ENCODE assay signal across 16 cellular contexts in genomic region chr1:198491028-198491427, GRCh38. TPM values are rescaled to one million over a fixed set of nuclear protein-coding genes. Genes with fewer than 3 reads are reported as not detected.
DNase-seq lines count a peak whose midpoint lies in the region; ATAC-seq and TF ChIP-seq lines count a peak whose summit lies in the region.
"Had no signal": no experiment of that assay in that cellular context is flagged by ENCODE, and none has a peak within 500 bp of the region (broad histone marks: within the 10 kb centered on the region; RNA-seq: fewer than 3 reads in every experiment).

No MANE protein-coding gene starts in this region.

- POLR2A ChIA-PET in IMR-90 (lab: Charles Lee; ENCODE audit: unreplicated experiment): no interaction called here

- intact Hi-C loops in IMR-90 (cut with micrococcal nuclease): no loop called here

- H3K36me3 ChIP-seq in IMR-90 (ENCODE audit: control insufficient read depth, insufficient read depth, low read length): no peaks in the 10 kb centered on the region
- H3K36me3 ChIP-seq in neuronal stem cell (replicated peaks in 1 of 2; ENCODE audit: control insufficient read depth in 2 of 2, insufficient read depth in 2 of 2, low read length in 2 of 2): no peaks in the 10 kb centered on the region
- no peaks in the 10 kb centered on the region for H3K36me3 ChIP-seq in mesenchymal stem cell (ENCODE audit: control insufficient read depth in 1 of 2, insufficient read depth in 2 of 2, low read depth in 1 of 2, low read length in 2 of 2)
- H3K36me3 ChIP-seq: SJCRH30 had no signal

- peak overlapping the region in 1 of 2 experiments; percentile 48; a peak in 2 of 4 replicates for H4K8ac ChIP-seq in IMR-90 (ENCODE audit: low read depth in 2 of 2, low read length in 2 of 2)
- H4K8ac ChIP-seq in neuronal stem cell (ENCODE audit: low read depth, low read length): no peak overlapping the region
- H4K8ac ChIP-seq in mesenchymal stem cell (ENCODE audit: low read length): no peak overlapping the region

- peak overlapping the region; percentile 89 for H3K27ac Mint-ChIP-seq in endothelial cell (ENCODE audit: unreplicated experiment)

- no peak for TF ChIP-seq POLR2A in IMR-90 (IDR thresholded peaks at IDR 0.05; ENCODE audit: low read depth, low read length)

- H3K14ac ChIP-seq in IMR-90 (replicated peaks; ENCODE audit: low read depth, low read length): peak overlapping the region; percentile 16; the same call in 1 of the 2 replicates
- H3K14ac ChIP-seq in neuronal stem cell (ENCODE audit: low read length): no peak overlapping the region
- no peak overlapping the region for H3K14ac ChIP-seq in mesenchymal stem cell (ENCODE audit: low read length in 2 of 2)

- H2BK12ac ChIP-seq in neuronal stem cell (ENCODE audit: low read length): no peak overlapping the region
- H2BK12ac ChIP-seq in mesenchymal stem cell (ENCODE audit: low read length in 2 of 2): no peak overlapping the region

- peak overlapping the region; percentile 63; the same call in 1 of the 2 replicates for H4K5ac ChIP-seq in IMR-90 (ENCODE audit: low read depth, low read length)

- dilution Hi-C loops in IMR-90 (cut with HindIII; ENCODE audit: low sequenced_read_pairs, unreplicated experiment): no loop called here

- H3K4me3 ChIP-seq in IMR-90 (ENCODE audit: insufficient read depth, low read depth, low read length) (no peak overlapping the region), neuronal stem cell (ENCODE audit: low read length in 2 of 2) (no peak overlapping the region), mesenchymal stem cell (ENCODE audit: insufficient read depth in 1 of 2, low read depth in 1 of 2, low read length in 2 of 2) (no peak overlapping the region)
- H3K4me3 ChIP-seq: SJCRH30 had no signal

- H3K4me1 ChIP-seq in IMR-90 (ENCODE audit: control insufficient read depth, insufficient read depth, low read length) (peaks cover 14% of the 10 kb centered on the region), neuronal stem cell (ENCODE audit: control insufficient read depth in 2 of 2, insufficient read depth in 1 of 2, low read depth in 1 of 2, low read length in 2 of 2) (no peaks in the 10 kb centered on the region), mesenchymal stem cell (ENCODE audit: control insufficient read depth, insufficient read depth, low read depth, low read length) (peaks cover 9% of the 10 kb centered on the region)
- H3K4me1 ChIP-seq: SJCRH30 had no signal

- H4K91ac ChIP-seq in IMR-90 (ENCODE audit: insufficient read depth, low read depth, low read length): peak overlapping the region; percentile 72; the same call in 1 of the 2 replicates
- no peak overlapping the region for H4K91ac ChIP-seq in neuronal stem cell (ENCODE audit: low read depth, low read length, poor library complexity)
- H4K91ac ChIP-seq in mesenchymal stem cell (ENCODE audit: low read length): no peak overlapping the region

- no peak overlapping the region for H3K23ac ChIP-seq in IMR-90 (ENCODE audit: low read depth, low read length)
- no peak overlapping the region for H3K23ac ChIP-seq in neuronal stem cell (ENCODE audit: low read depth, low read length, poor library complexity)
- H3K23ac ChIP-seq in mesenchymal stem cell (ENCODE audit: low read length in 2 of 2): no peak overlapping the region

- peak overlapping the region; percentile 71 for H2BK120ac ChIP-seq in IMR-90 (ENCODE audit: low read depth, low read length)
- H2BK120ac ChIP-seq in neuronal stem cell (ENCODE audit: low read depth, low read length): no peak overlapping the region
- H2BK120ac ChIP-seq in mesenchymal stem cell (ENCODE audit: low read depth, low read length): no peak overlapping the region

- CTCF ChIA-PET in IMR-90 (lab: Yijun Ruan, JAX): no interaction called here

- no peak overlapping the region for H3K4me3 Mint-ChIP-seq in endothelial cell (ENCODE audit: unreplicated experiment)
- H3K4me3 Mint-ChIP-seq: CD4-positive, CD25-positive, alpha-beta regulatory T cell had no signal

- H3K27me3 Mint-ChIP-seq in endothelial cell (ENCODE audit: unreplicated experiment): peaks cover 3% of the 10 kb centered on the region
- H3K27me3 Mint-ChIP-seq: CD4-positive, CD25-positive, alpha-beta regulatory T cell had no signal

- H3K4ac ChIP-seq in IMR-90 (ENCODE audit: low read depth, low read length) (peak overlapping the region; percentile 75), neuronal stem cell (ENCODE audit: low read length) (no peak overlapping the region), mesenchymal stem cell (ENCODE audit: low read depth in 1 of 2, low read length in 2 of 2) (peak overlapping the region in 1 of 2 experiments; percentile 7)

- H3K4me1 Mint-ChIP-seq in endothelial cell (ENCODE audit: unreplicated experiment): peaks cover 25% of the 10 kb centered on the region

- TF ChIP-seq CTCF in IMR-90 (conservative IDR thresholded peaks at IDR 0.05; ENCODE audit: low read depth, low read length) (no peak), endothelial cell (IDR thresholded peaks at IDR 0.05; ENCODE audit: unreplicated experiment) (no peak)

- H3K27ac ChIP-seq in IMR-90 (ENCODE audit: insufficient read depth, low read length) (no peak overlapping the region), neuronal stem cell (replicated peaks; ENCODE audit: low read length) (no peak overlapping the region), mesenchymal stem cell (ENCODE audit: low read length, poor library complexity, severe bottlenecking) (no peak overlapping the region)
- H3K27ac ChIP-seq: SJCRH30 had no signal

- BruUV-seq in IMR-90 (replicated peaks; lab: Mats Ljungman, UMichigan): no TSS peak

- H2AK9ac ChIP-seq in IMR-90 (replicated peaks; ENCODE audit: low read depth, low read length, poor library complexity): no peak overlapping the region

- no peak overlapping the region for H2BK5ac ChIP-seq in IMR-90 (ENCODE audit: low read depth, low read length, poor library complexity, severe bottlenecking)
- no peak overlapping the region for H2BK5ac ChIP-seq in neuronal stem cell (ENCODE audit: low read length)
- H2BK5ac ChIP-seq in mesenchymal stem cell (ENCODE audit: low read depth, low read length, poor library complexity, severe bottlenecking): no peak overlapping the region

- peaks cover 23% of the 10 kb centered on the region for H3K9me1 ChIP-seq in IMR-90 (ENCODE audit: insufficient read depth, low read length)

- H3K27me3 ChIP-seq in IMR-90 (ENCODE audit: control insufficient read depth, insufficient read depth, low read length) (no peaks in the 10 kb centered on the region), neuronal stem cell (ENCODE audit: control insufficient read depth in 3 of 3, insufficient read depth in 3 of 3, low read depth in 1 of 3, low read length in 3 of 3) (no peaks in the 10 kb centered on the region), mesenchymal stem cell (ENCODE audit: control insufficient read depth in 1 of 2, insufficient read depth in 1 of 2, low read length in 2 of 2) (no peaks in the 10 kb centered on the region)
- H3K27me3 ChIP-seq: SJCRH30 had no signal

- TF ChIP-seq RAD21 in IMR-90 (IDR thresholded peaks at IDR 0.05; ENCODE audit: low read length): no peak

- H2BK15ac ChIP-seq in IMR-90 (ENCODE audit: low read depth, low read length) (peak overlapping the region; percentile 85; the same call in 1 of the 3 replicates), neuronal stem cell (ENCODE audit: low read length) (no peak overlapping the region), mesenchymal stem cell (ENCODE audit: low read depth, poor library complexity, severe bottlenecking) (no peak overlapping the region)

- H3K9ac ChIP-seq in IMR-90 (ENCODE audit: low read depth, low read length) (no peak overlapping the region), neuronal stem cell (ENCODE audit: low read depth, low read length, poor library complexity) (no peak overlapping the region), mesenchymal stem cell (ENCODE audit: low read length) (no peak overlapping the region)

- H2AFZ ChIP-seq in IMR-90 (replicated peaks; ENCODE audit: low read length, poor library complexity): no peak overlapping the region
- peak overlapping the region; percentile 75 for H2AFZ ChIP-seq in neuronal stem cell (ENCODE audit: low read length)
- H2AFZ ChIP-seq in mesenchymal stem cell (ENCODE audit: low read depth, low read length): no peak overlapping the region

- H3K79me1 ChIP-seq in IMR-90 (ENCODE audit: low read depth in 1 of 2, low read length in 2 of 2) (no peaks in the 10 kb centered on the region; a peak in 2 of 4 replicates), neuronal stem cell (ENCODE audit: low read depth, low read length) (no peaks in the 10 kb centered on the region), mesenchymal stem cell (replicated peaks; ENCODE audit: low read length, poor library complexity, severe bottlenecking) (no peaks in the 10 kb centered on the region)

- no peaks in the 10 kb centered on the region for H3K36me3 Mint-ChIP-seq in endothelial cell (ENCODE audit: low read depth, unreplicated experiment)
- H3K36me3 Mint-ChIP-seq: CD4-positive, CD25-positive, alpha-beta regulatory T cell had no signal

- H3K4me2 ChIP-seq in IMR-90 (ENCODE audit: low read depth, low read length) (no peak overlapping the region), neuronal stem cell (ENCODE audit: insufficient read depth, low read length, poor library complexity, severe bottlenecking) (no peak overlapping the region), mesenchymal stem cell (ENCODE audit: low read length, poor library complexity, severe bottlenecking) (no peak overlapping the region)

- H3K9me3 ChIP-seq in IMR-90 (ENCODE audit: control insufficient read depth, insufficient read depth, low read length): no peaks in the 10 kb centered on the region
- no peaks in the 10 kb centered on the region for H3K9me3 ChIP-seq in neuronal stem cell (replicated peaks in 1 of 2; ENCODE audit: control insufficient read depth in 2 of 2, insufficient read depth in 1 of 2, low read depth in 1 of 2, low read length in 2 of 2)
- H3K9me3 ChIP-seq in mesenchymal stem cell (ENCODE audit: control insufficient read depth, low read length): no peaks in the 10 kb centered on the region
- H3K9me3 ChIP-seq: SJCRH30 had no signal

- no CpG with 5 or more reads among the region's 6 CpGs for WGBS in IMR-90 (ENCODE audit: extremely low coverage in 2 of 2, insufficient read length in 1 of 2), 2 experiments
- no CpG with 5 or more reads among the region's 6 CpGs for WGBS in neuronal stem cell (ENCODE audit: extremely low coverage in 2 of 2, insufficient read length in 2 of 2, insufficient replicate concordance in 1 of 2), 2 donors
- 93% methylated on average over 4 of the region's 6 CpGs for WGBS in mesenchymal stem cell

- H3K56ac ChIP-seq in IMR-90 (ENCODE audit: extremely low read depth, insufficient read depth, low read length): no peak overlapping the region

- peak overlapping the region; percentile 58 for H2BK20ac ChIP-seq in IMR-90 (ENCODE audit: low read depth, low read length)

- no peak for ATAC-seq in IMR-90 (ENCODE audit: low read depth)

- peak overlapping the region; percentile 67 for H3K18ac ChIP-seq in IMR-90 (ENCODE audit: low read depth, low read length)
- no peak overlapping the region for H3K18ac ChIP-seq in neuronal stem cell (ENCODE audit: low read length)
- H3K18ac ChIP-seq in mesenchymal stem cell (ENCODE audit: low read depth in 1 of 2, low read length in 2 of 2): no peak overlapping the region

- DNase-seq in COLO829 (ENCODE audit: low spot score): peak; percentile 88
- DNase-seq in IMR-90: no peak
- no peak for DNase-seq in endothelial cell (ENCODE audit: low spot score)
- DNase-seq in neuronal stem cell (ENCODE audit: low spot score): no peak
- no peak for DNase-seq in NCI-H2171 treated with DMSO at 0.1 percent for 48 hours (lab: John Stamatoyannopoulos, UW)
- DNase-seq in anterior cingulate cortex (lab: John Stamatoyannopoulos, UW): no peak
- DNase-seq in mesenchymal stem cell: no peak
- DNase-seq: AML-193; Calu3; CD4-positive, CD25-positive, alpha-beta regulatory T cell; DMS79; NCI-H1417; NCI-H1930; RPMI8226 had no signal

- no peaks in the 10 kb centered on the region for H3K9me3 Mint-ChIP-seq in endothelial cell (ENCODE audit: unreplicated experiment)
- H3K9me3 Mint-ChIP-seq: CD4-positive, CD25-positive, alpha-beta regulatory T cell had no signal

- H4K20me1 ChIP-seq in IMR-90 (ENCODE audit: insufficient read depth, low read length): no peaks in the 10 kb centered on the region

- in situ Hi-C loops in IMR-90 (cut with MboI; ENCODE audit: low sequenced_read_pairs): no loop called here

- H2AK5ac ChIP-seq in IMR-90 (ENCODE audit: low read depth, low read length) (peak overlapping the region; percentile 64; the same call in 1 of the 2 replicates), neuronal stem cell (ENCODE audit: low read depth, low read length) (no peak overlapping the region), mesenchymal stem cell (ENCODE audit: low read length, severe bottlenecking) (no peak overlapping the region)

RNA-seq across cellular contexts. Expression of gene ATP6V1G3, which starts 49.5 kb away (rescaled TPM):
- total RNA-seq in IMR-90 (2012; rRNA removed) (not detected in 2 replicates), endothelial cell (ENCODE audit: unreplicated experiment) (not detected)
- not detected in 2 replicates for polyA plus RNA-seq in IMR-90 (2012; rRNA removed)
- not detected in 2 replicates for polyA plus RNA-seq in IMR-90 (2012; cell fraction: cytosol; rRNA removed)
- polyA plus RNA-seq in IMR-90 (2012; cell fraction: nucleus; rRNA removed; ENCODE audit: low replicate concordance): not detected in 2 replicates
- polyA plus RNA-seq in neuronal stem cell (2013, experiment 1 of 2): not detected
- polyA plus RNA-seq in neuronal stem cell (2013, experiment 2 of 2): not detected
- polyA plus RNA-seq in mesenchymal stem cell (2013, experiment 1 of 2): 0.28 TPM
- 0.11 TPM for polyA plus RNA-seq in mesenchymal stem cell (2013, experiment 2 of 2)
- total RNA-seq: Calu3; CD4-positive, CD25-positive, alpha-beta regulatory T cell; H1; SJCRH30 had no signal
- polyA plus RNA-seq: H1 had no signal
